ENCODE assay signal across 13 cellular contexts in genomic region chr13:45292176-45292575, GRCh38. TPM values are rescaled to one million over a fixed set of nuclear protein-coding genes. Genes with fewer than 3 reads are reported as not detected.
A peak's percentile ranks its signal among the peaks of the same experiment; 100 is the strongest.
DNase-seq lines count a peak whose midpoint lies in the region; ATAC-seq and TF ChIP-seq lines count a peak whose summit lies in the region.
"Had no signal": no experiment of that assay in that cellular context is flagged by ENCODE, and none has a peak within 500 bp of the region (broad histone marks: within the 10 kb centered on the region; RNA-seq: fewer than 3 reads in every experiment).

No MANE protein-coding gene starts in this region.

- CTCF ChIA-PET in WTC11 (lab: Charles Lee) = interaction anchor here (0.7 to 1.5 kb wide), 4 partner anchors 11 to 245 kb away, joined by 4 to 8 read pairs (median 6); no protein-coding TSS in a partner anchor

- H3K27me3 Mint-ChIP-seq in WTC11 (ENCODE audit: low read depth) = no peaks in the 10 kb centered on the region
- H3K27me3 Mint-ChIP-seq: activated naive CD8-positive, alpha-beta T cell treated with anti-CD3 and anti-CD28 coated beads, Interleukin-2, amount 10 ng/mL, durations not matched to agents 7 days and 5 days; naive thymus-derived CD4-positive, alpha-beta T cell had no signal

- peaks cover 5% of the 10 kb centered on the region for H3K36me3 Mint-ChIP-seq in WTC11

- H3K27ac Mint-ChIP-seq in WTC11 = no peak overlapping the region
- H3K27ac Mint-ChIP-seq: activated naive CD8-positive, alpha-beta T cell treated with anti-CD3 and anti-CD28 coated beads, Interleukin-2, amount 10 ng/mL, durations not matched to agents 7 days and 5 days had no signal

- H3K4me1 Mint-ChIP-seq in WTC11 = peaks cover 4% of the 10 kb centered on the region

- POLR2A ChIA-PET in WTC11 (lab: Charles Lee) = no interaction called here

- H3K4me3 Mint-ChIP-seq in WTC11 = no peak overlapping the region
- H3K4me3 Mint-ChIP-seq: activated naive CD8-positive, alpha-beta T cell treated with anti-CD3 and anti-CD28 coated beads, Interleukin-2, amount 10 ng/mL, durations not matched to agents 7 days and 5 days; naive thymus-derived CD4-positive, alpha-beta T cell had no signal

- no peak for TF ChIP-seq CTCF in WTC11 (IDR thresholded peaks at IDR 0.05)

- no peak; the same call in 1 of the 2 replicates for ATAC-seq in WTC11
- no peak for ATAC-seq in HG03039 (IDR thresholded peaks at IDR 0.05; ENCODE audit: unreplicated experiment)
- ATAC-seq: left ventricle myocardium superior; naive thymus-derived CD4-positive, alpha-beta T cell had no signal

- DNase-seq in DMS53 treated with DMSO at 0.1 percent for 48 hours (lab: John Stamatoyannopoulos, UW; ENCODE audit: unreplicated experiment) (peak; percentile 38), LoVo (ENCODE audit: low spot score) (peak; percentile 47), SW 1271 (lab: John Stamatoyannopoulos, UW) (peak; percentile 16 to 77), islet precursor cell (peak; percentile 54), WTC11 (ENCODE audit: low spot score) (no peak), cerebellum (ENCODE audit: low spot score) (no peak), HuH-7 (ENCODE audit: low spot score) (no peak)
- DNase-seq: activated naive CD8-positive, alpha-beta T cell treated with anti-CD3 and anti-CD28 coated beads, Interleukin-2, amount 10 ng/mL, durations not matched to agents 7 days and 5 days; EL; left ventricle myocardium superior; naive thymus-derived CD4-positive, alpha-beta T cell; NCI-H187 treated with DMSO at 0.1 percent for 48 hours had no signal

- H3K9me3 Mint-ChIP-seq in WTC11 = no peaks in the 10 kb centered on the region
- H3K9me3 Mint-ChIP-seq: activated naive CD8-positive, alpha-beta T cell treated with anti-CD3 and anti-CD28 coated beads, Interleukin-2, amount 10 ng/mL, durations not matched to agents 7 days and 5 days had no signal

TF ChIP-seq in WTC11, 78 proteins besides CTCF, POLR2A, EP300 and RAD21:
- TF ChIP-seq ZNF396 (CRISPR knock-in tag; IDR thresholded peaks at IDR 0.05; ENCODE audit: borderline replicate concordance) = no peak
- TF ChIP-seq CDX4 (CRISPR knock-in tag; IDR thresholded peaks at IDR 0.05; ENCODE audit: borderline replicate concordance) = no peak
- TF ChIP-seq MLX (CRISPR knock-in tag; IDR thresholded peaks at IDR 0.05) = no peak
- no peak for TF ChIP-seq HMGA2 (CRISPR knock-in tag; IDR thresholded peaks at IDR 0.05)
- TF ChIP-seq ZNF423 (CRISPR knock-in tag; IDR thresholded peaks at IDR 0.05) = no peak
- no peak for TF ChIP-seq NFATC4 (CRISPR knock-in tag; IDR thresholded peaks at IDR 0.05)
- no peak for TF ChIP-seq ZNF671 (CRISPR knock-in tag; IDR thresholded peaks at IDR 0.05)
- TF ChIP-seq ATF1 (CRISPR knock-in tag; IDR thresholded peaks at IDR 0.05) = no peak
- TF ChIP-seq NFYB (CRISPR knock-in tag; conservative IDR thresholded peaks at IDR 0.05; ENCODE audit: low read depth) = no peak
- TF ChIP-seq TP53 (CRISPR knock-in tag; IDR thresholded peaks at IDR 0.05) = no peak
- TF ChIP-seq PRRX2 (CRISPR knock-in tag; IDR thresholded peaks at IDR 0.05) = no peak
- no peak for TF ChIP-seq MYBL2 (CRISPR knock-in tag; IDR thresholded peaks at IDR 0.05)
- TF ChIP-seq ATF2 (CRISPR knock-in tag; IDR thresholded peaks at IDR 0.05; ENCODE audit: borderline replicate concordance, low read depth) = no peak
TF ChIP-seq in WTC11: peak in this region for 0.

RNA-seq across cellular contexts. Expression of gene TPT1, which starts 48.8 kb away (rescaled TPM):
- total RNA-seq in WTC11 (2021) = 1,861 to 2,091 TPM (median 2,076 TPM) in 3 replicates
- 1,148 TPM for total RNA-seq in cerebellum

Comparison
In these comparisons a context has a peak if more than half of its experiments do, and no peak if none do; other contexts are left out.
1. DNase-seq: peak in DMS53 treated with DMSO at 0.1 percent for 48 hours (single experiment), LoVo (single experiment), SW 1271 (2 of 2) and islet precursor cell (single experiment); none in WTC11 (single experiment), cerebellum (single experiment) and HuH-7 (single experiment).